Comparison of ENCODE assay signal across 15 cellular contexts in genomic region chr5:39102684-39103155, GRCh38. TPM values are rescaled to one million over a fixed set of nuclear protein-coding genes. Genes with fewer than 3 reads are reported as not detected.
DNase-seq lines count a peak whose midpoint lies in the region; ATAC-seq, FAIRE-seq and TF ChIP-seq lines count a peak whose summit lies in the region.
"Had no signal": no experiment of that assay in that cellular context is flagged by ENCODE, and none has a peak within 500 bp of the region (broad histone marks: within the 10 kb centered on the region; RNA-seq: fewer than 3 reads in every experiment).

No MANE protein-coding gene starts in this region.

- CTCF ChIA-PET in activated CD4-positive, alpha-beta T cell treated with anti-CD3 and anti-CD28 coated beads for 36 hours (lab: Charles Lee), result no interaction called here
- CTCF ChIA-PET in Panc1 (lab: Charles Lee) (no interaction called here), H1 (lab: Charles Lee; ENCODE audit: partially characterized antibody) (interaction anchor here (1.3 kb wide), 1 partner anchor 22 kb away, joined by 6 read pairs; no protein-coding TSS in a partner anchor)

- H3K27ac ChIP-seq in Panc1 (ENCODE audit: low read length) (no peak overlapping the region), H1 (ENCODE audit: low read depth, low read length) (no peak overlapping the region), neutrophil (peak overlapping the region; percentile 44)
- H3K27ac ChIP-seq: psoas muscle, thyroid gland had no signal

- no peak overlapping the region for H2BK5ac ChIP-seq in H1 (ENCODE audit: low read depth, low read length)

- no peaks in the 10 kb centered on the region for H3K27me3 Mint-ChIP-seq in activated CD4-positive, alpha-beta T cell treated with anti-CD3 and anti-CD28 coated beads for 36 hours

- H3K9me3 Mint-ChIP-seq in activated CD4-positive, alpha-beta T cell treated with anti-CD3 and anti-CD28 coated beads for 36 hours (ENCODE audit: low read depth), result no peaks in the 10 kb centered on the region

- no peak for TF ChIP-seq POLR2A in H1 (IDR thresholded peaks at IDR 0.05; ENCODE audit: control extremely low read depth in 1 of 2, low read depth in 2 of 2, low read length in 2 of 2)

- H3K9ac ChIP-seq in H1 (replicated peaks in 1 of 4; ENCODE audit: extremely low read depth in 1 of 4, low read depth in 3 of 4, low read length in 3 of 4), result no peak overlapping the region

- intact Hi-C loops in activated CD4-positive, alpha-beta T cell treated with anti-CD3 and anti-CD28 coated beads for 36 hours (cut with DNase I, micrococcal nuclease), result no loop called here
- intact Hi-C loops in Panc1 (cut with micrococcal nuclease; ENCODE audit: unreplicated experiment), result no loop called here

- H4K8ac ChIP-seq in H1 (ENCODE audit: extremely low read depth, insufficient read depth, low read length), result no peak overlapping the region

- peak overlapping the region; percentile 0 for H3K27ac Mint-ChIP-seq in activated CD4-positive, alpha-beta T cell treated with anti-CD3 and anti-CD28 coated beads for 36 hours

- H3K14ac ChIP-seq in H1 (ENCODE audit: insufficient read length), result no peak overlapping the region

- 93% methylated on average over 4 of the region's 4 CpGs; no CpG with 5 or more reads in 1 of the 2 experiments for WGBS in H1 (ENCODE audit: extremely low coverage in 1 of 2, insufficient coverage in 1 of 2, insufficient read length in 1 of 2, insufficient replicate concordance in 2 of 2, low coverage in 1 of 2, low lambda C conversion rate in 2 of 2, missing lambda C conversion rate in 1 of 2), 2 experiments

- H3K23ac ChIP-seq in H1 (ENCODE audit: insufficient read length), result no peak overlapping the region

- no peak overlapping the region for H2BK12ac ChIP-seq in H1 (ENCODE audit: low read depth, low read length)

- no peaks in the 10 kb centered on the region for H3K23me2 ChIP-seq in H1 (ENCODE audit: low read depth, low read length)

- TF ChIP-seq CTCF in Panc1 (IDR thresholded peaks at IDR 0.05) (no peak), H1 (IDR thresholded peaks at IDR 0.05; ENCODE audit: control extremely low read depth in 1 of 3, insufficient read depth in 1 of 3, low read depth in 1 of 3, low read length in 3 of 3) (no peak), neutrophil (IDR thresholded peaks at IDR 0.05) (no peak)

- no peaks in the 10 kb centered on the region for H3K79me1 ChIP-seq in H1 (ENCODE audit: low read depth, low read length)

- H3K18ac ChIP-seq in H1 (ENCODE audit: extremely low read depth, low read length), result no peak overlapping the region

- H3K79me2 ChIP-seq in H1 (ENCODE audit: control insufficient read depth in 1 of 2, insufficient read depth in 2 of 2, low read length in 2 of 2), result no peaks in the 10 kb centered on the region

- H3K27me3 ChIP-seq in Panc1 (ENCODE audit: control insufficient read depth, insufficient read depth, low read length) (no peaks in the 10 kb centered on the region), H1 (replicated peaks in 1 of 4; ENCODE audit: control insufficient read depth in 3 of 4, extremely low read depth in 1 of 4, insufficient read depth in 3 of 4, low read length in 3 of 4) (no peaks in the 10 kb centered on the region), neutrophil (no peaks in the 10 kb centered on the region)
- H3K27me3 ChIP-seq: thyroid gland had no signal

- FAIRE-seq in H1 (lab: Jason Lieb, UNC), result no peak
- FAIRE-seq: colon had no signal

- no peak overlapping the region for H3K56ac ChIP-seq in H1 (replicated peaks; ENCODE audit: insufficient read length, low read depth, low read length)

- H3K36me3 ChIP-seq in Panc1 (ENCODE audit: control insufficient read depth, insufficient read depth, low read length), result no peaks in the 10 kb centered on the region
- no peaks in the 10 kb centered on the region for H3K36me3 ChIP-seq in H1 (ENCODE audit: control insufficient read depth in 2 of 4, insufficient read depth in 4 of 4, low read length in 3 of 4)
- peaks cover 67% of the 10 kb centered on the region for H3K36me3 ChIP-seq in neutrophil
- H3K36me3 ChIP-seq: thyroid gland had no signal

- H2BK120ac ChIP-seq in H1 (replicated peaks; ENCODE audit: low read depth, low read length), result no peak overlapping the region

- in situ Hi-C loops in Panc1 (cut with HindIII; ENCODE audit: low pct_unique_long_range_greater_than_20kb, low sequenced_read_pairs), result no loop called here

- peaks cover 38% of the 10 kb centered on the region for H3K4me1 Mint-ChIP-seq in activated CD4-positive, alpha-beta T cell treated with anti-CD3 and anti-CD28 coated beads for 36 hours

- POLR2A ChIA-PET in activated CD4-positive, alpha-beta T cell treated with anti-CD3 and anti-CD28 coated beads for 36 hours (lab: Charles Lee), result no interaction called here
- POLR2A ChIA-PET in Panc1 (lab: Charles Lee), result no interaction called here
- POLR2A ChIA-PET in H1 (lab: Charles Lee; ENCODE audit: partially characterized antibody), result no interaction called here

- H2AFZ ChIP-seq in H1 (ENCODE audit: low read length), result 0 out of 2 replicates have a peak overlapping the region, but pooled peaks have one; percentile 54

- H2AK5ac ChIP-seq in H1 (ENCODE audit: low read depth, low read length), result no peak overlapping the region

- TF ChIP-seq RAD21 in H1 (IDR thresholded peaks at IDR 0.05 in 1 of 2, conservative IDR thresholded peaks at IDR 0.05 in 1 of 2; ENCODE audit: low read depth in 2 of 2, low read length in 2 of 2), result no peak

- H2BK15ac ChIP-seq in H1 (ENCODE audit: low read length), result no peak overlapping the region

- no peak for ATAC-seq in activated CD4-positive, alpha-beta T cell treated with anti-CD3 and anti-CD28 coated beads for 36 hours
- ATAC-seq in Panc1 (peak; percentile 49; the same call in 1 of the 2 replicates), HG03097 (IDR thresholded peaks at IDR 0.05; ENCODE audit: low FRiP score, unreplicated experiment) (no peak)

- no TSS peak for BruUV-seq in Panc1 (replicated peaks; lab: Mats Ljungman, UMichigan)

- DNase-seq in activated CD4-positive, alpha-beta T cell treated with anti-CD3 and anti-CD28 coated beads for 36 hours, result no peak
- DNase-seq in activated CD4-positive, alpha-beta T cell treated with anti-CD3 and anti-CD28 coated beads for 1 hour, result no peak
- DNase-seq in Panc1 (ENCODE audit: low read depth, low spot score), result peak; percentile 90
- no peak for DNase-seq in H1 (ENCODE audit: low read depth in 1 of 2, low spot score in 2 of 2)
- no peak for DNase-seq in T-helper 2 cell
- no peak for DNase-seq in stimulated activated naive CD4-positive, alpha-beta T cell treated with Interleukin-2 at 50 U/mL for 16 hours (lab: John Stamatoyannopoulos, UW)
- DNase-seq: activated naive CD4-positive, alpha-beta T cell treated with anti-CD3 and anti-CD28 coated beads, Interleukin-2, amount 50 U/mL, for 16 hours; KG1; NCI-H1694 treated with DMSO at 0.1 percent for 48 hours; NCI-H526 treated with DMSO at 0.1 percent for 48 hours; psoas muscle; thyroid gland had no signal

- H4K20me1 ChIP-seq in H1 (replicated peaks in 1 of 2; ENCODE audit: control insufficient read depth in 1 of 2, insufficient read depth in 2 of 2, low read length in 2 of 2), result no peaks in the 10 kb centered on the region

- H4K91ac ChIP-seq in H1 (replicated peaks; ENCODE audit: insufficient read length, low read length), result no peak overlapping the region

- H3K4me3 Mint-ChIP-seq in activated CD4-positive, alpha-beta T cell treated with anti-CD3 and anti-CD28 coated beads for 36 hours, result no peak overlapping the region

- H3K4me2 ChIP-seq in H1 (ENCODE audit: insufficient read depth in 1 of 2, low read depth in 2 of 2, low read length in 2 of 2), result no peak overlapping the region

- no peak for TF ChIP-seq EP300 in H1 (IDR thresholded peaks at IDR 0.05; ENCODE audit: borderline replicate concordance in 1 of 2, low read depth in 2 of 2, low read length in 2 of 2)

- no peaks in the 10 kb centered on the region for H3K4me1 ChIP-seq in Panc1 (ENCODE audit: control insufficient read depth, insufficient read depth, low read length)
- no peaks in the 10 kb centered on the region for H3K4me1 ChIP-seq in H1 (replicated peaks in 1 of 4; ENCODE audit: control insufficient read depth in 3 of 4, insufficient read depth in 4 of 4, low read length in 3 of 4)
- peaks cover 0 to 4% of the 10 kb centered on the region in 2 experiments for H3K4me1 ChIP-seq in neutrophil (ENCODE audit: control insufficient read depth in 1 of 2, insufficient read depth in 1 of 2, low read depth in 1 of 2, low read length in 1 of 2)
- H3K4me1 ChIP-seq: psoas muscle, thyroid gland had no signal

- peaks cover 22% of the 10 kb centered on the region for H3K36me3 Mint-ChIP-seq in activated CD4-positive, alpha-beta T cell treated with anti-CD3 and anti-CD28 coated beads for 36 hours (ENCODE audit: low read depth)

- no peak overlapping the region for H3K4me3 ChIP-seq in Panc1 (ENCODE audit: low read depth in 2 of 2, low read length in 2 of 2)
- no peak overlapping the region for H3K4me3 ChIP-seq in H1 (ENCODE audit: extremely low read depth in 1 of 4, insufficient read depth in 2 of 4, low read depth in 3 of 4, low read length in 4 of 4)
- H3K4me3 ChIP-seq in neutrophil (ENCODE audit: low read depth in 1 of 2, low read length in 1 of 2), result no peak overlapping the region
- H3K4me3 ChIP-seq: psoas muscle, thyroid gland had no signal

- no peak overlapping the region for H2BK20ac ChIP-seq in H1 (ENCODE audit: low read length)

- no peak overlapping the region for H3K4ac ChIP-seq in H1 (replicated peaks; ENCODE audit: insufficient read length, low read depth, low read length)

- H4K5ac ChIP-seq in H1 (ENCODE audit: insufficient read length, low read depth, low read length), result no peak overlapping the region

- H3K9me3 ChIP-seq in Panc1 (ENCODE audit: control insufficient read depth, insufficient read depth, low read depth, low read length), result no peaks in the 10 kb centered on the region
- no peaks in the 10 kb centered on the region for H3K9me3 ChIP-seq in H1 (ENCODE audit: insufficient read depth in 2 of 2, low read depth in 1 of 2, low read length in 1 of 2)
- no peaks in the 10 kb centered on the region for H3K9me3 ChIP-seq in neutrophil
- H3K9me3 ChIP-seq: psoas muscle, thyroid gland had no signal

TF ChIP-seq in H1, 55 proteins besides CTCF, POLR2A, EP300 and RAD21 (continues in another document):
- TF ChIP-seq CBX5 (IDR thresholded peaks at IDR 0.05; ENCODE audit: low read depth, low read length) (no peak), RFX5 (IDR thresholded peaks at IDR 0.05; ENCODE audit: borderline replicate concordance, low read depth, low read length) (no peak)

RNA-seq across cellular contexts. Expression of gene RICTOR, which starts 28.5 kb away (rescaled TPM):
- total RNA-seq in activated CD4-positive, alpha-beta T cell treated with anti-CD3 and anti-CD28 coated beads for 36 hours, result 10 to 100 TPM; 23.2 to 28.5 TPM
- 21.3 TPM for total RNA-seq in Panc1 (2021; ENCODE audit: unreplicated experiment)
- 3.2 TPM for polyA plus RNA-seq in Panc1 (2012; ENCODE audit: insufficient read length)
- 22.6 and 26.6 TPM in 2 replicates for total RNA-seq in H1 (2021; fragmentation: NEBNext Ultra II Directional; extraction: Animal tissue kit (Norgen Biotek cat#: 25700))
- polyA plus RNA-seq in H1 (2011; rRNA removed), result 4.3 and 5.0 TPM in 2 replicates
- 3.9 TPM for polyA plus RNA-seq in H1 (2011; cell fraction: cytosol; rRNA removed)
- 4.5 TPM for polyA plus RNA-seq in H1 (2011; cell fraction: nucleus; rRNA removed)
- polyA plus RNA-seq in H1 (2012, experiment 1 of 2), result 2.4 to 9.0 TPM (median 4.8 TPM) in 4 replicates
- polyA plus RNA-seq in H1 (2012, experiment 2 of 2), result 0.29 TPM
- polyA plus RNA-seq in H1 (2013, experiment 1 of 2), result 8.1 TPM
- polyA plus RNA-seq in H1 (2013, experiment 2 of 2), result 7.2 TPM
- polyA minus RNA-seq in H1 (2011; rRNA and poly(A)+ RNA removed), result 38.2 and 51.8 TPM in 2 replicates
- 10.2 TPM for polyA minus RNA-seq in H1 (2011; cell fraction: cytosol; rRNA and poly(A)+ RNA removed)
- 60.1 TPM for polyA minus RNA-seq in H1 (2011; cell fraction: nucleus; rRNA and poly(A)+ RNA removed)
